ENCODE assay signal across 19 cellular contexts in genomic region chr4:102562995-102563394, GRCh38.
DNase-seq lines count a peak whose midpoint lies in the region; ATAC-seq, FAIRE-seq and TF ChIP-seq lines count a peak whose summit lies in the region.
"Had no signal": no experiment of that assay in that cellular context is flagged by ENCODE, and none has a peak within 500 bp of the region (broad histone marks: within the 10 kb centered on the region; RNA-seq: fewer than 3 reads in every experiment).

No MANE protein-coding gene starts in this region.

- WGBS in small intestine, 3 donors: 75 to 78% (median 76%) methylated on average over 1 of the region's 1 CpG

- no peaks in the 10 kb centered on the region for H3K27me3 ChIP-seq in CD4-positive, CD25-positive, alpha-beta regulatory T cell (ENCODE audit: control insufficient read depth, insufficient read depth, low read length)
- no peaks in the 10 kb centered on the region for H3K27me3 ChIP-seq in small intestine (ENCODE audit: control insufficient read depth in 2 of 2, insufficient read depth in 2 of 2, low read length in 2 of 2)
- H3K27me3 ChIP-seq: gastroesophageal sphincter had no signal

- ATAC-seq in CD4-positive, CD25-positive, alpha-beta regulatory T cell (ENCODE audit: low read depth in 2 of 2): no peak
- peak; percentile 13 for ATAC-seq in activated naive CD8-positive, alpha-beta T cell treated with anti-CD3 and anti-CD28 coated beads, Interleukin-2, amount 50 U/mL, for 24 hours
- ATAC-seq in natural killer cell: no peak
- ATAC-seq: gastroesophageal sphincter; lower lobe of right lung; naive thymus-derived CD8-positive, alpha-beta T cell had no signal

- H3K4me1 ChIP-seq in CD4-positive, CD25-positive, alpha-beta regulatory T cell (ENCODE audit: control insufficient read depth, insufficient read depth, low read length, poor library complexity, severe bottlenecking): peaks cover 10% of the 10 kb centered on the region
- peaks cover 0 to 10% of the 10 kb centered on the region in 2 donors for H3K4me1 ChIP-seq in small intestine (ENCODE audit: control insufficient read depth in 2 of 2, insufficient read depth in 1 of 2, low read depth in 1 of 2, low read length in 1 of 2)

- intact Hi-C loops in natural killer cell (cut with micrococcal nuclease): no loop called here

- H3K27ac ChIP-seq in CD4-positive, CD25-positive, alpha-beta regulatory T cell (ENCODE audit: insufficient read depth, low read length, poor library complexity, severe bottlenecking): no peak overlapping the region
- H3K27ac ChIP-seq in small intestine (ENCODE audit: low read depth in 1 of 2, low read length in 1 of 2): no peak overlapping the region
- H3K27ac ChIP-seq: gastroesophageal sphincter, lower lobe of right lung had no signal

- peaks cover 16% of the 10 kb centered on the region for H3K36me3 ChIP-seq in CD4-positive, CD25-positive, alpha-beta regulatory T cell (ENCODE audit: control insufficient read depth, insufficient read depth, low read length)
- peaks cover 2% of the 10 kb centered on the region in 2 donors for H3K36me3 ChIP-seq in small intestine (ENCODE audit: control insufficient read depth in 2 of 2, insufficient read depth in 2 of 2, low read length in 2 of 2)

- H3K4me3 Mint-ChIP-seq in CD4-positive, CD25-positive, alpha-beta regulatory T cell: peak overlapping the region in 1 of 4 donors; percentile 59
- peak overlapping the region; percentile 15 for H3K4me3 Mint-ChIP-seq in activated naive CD8-positive, alpha-beta T cell treated with anti-CD3 and anti-CD28 coated beads, Interleukin-2, amount 50 U/mL, for 24 hours
- H3K4me3 Mint-ChIP-seq in natural killer cell: no peak overlapping the region
- H3K4me3 Mint-ChIP-seq: H9; naive thymus-derived CD8-positive, alpha-beta T cell had no signal

- no peak for DNase-seq in CD4-positive, CD25-positive, alpha-beta regulatory T cell
- DNase-seq in HCEC 1CT: peak; percentile 16
- no peak for DNase-seq in activated naive CD8-positive, alpha-beta T cell treated with anti-CD3 and anti-CD28 coated beads, Interleukin-2, amount 50 U/mL, for 24 hours
- DNase-seq in natural killer cell: no peak
- DNase-seq in small intestine: no peak
- DNase-seq in hypothalamus (lab: John Stamatoyannopoulos, UW): no peak
- DNase-seq in NOMO-1 treated with dmso at 0.1 percent for 144 hours (lab: John Stamatoyannopoulos, UW; ENCODE audit: unreplicated experiment): no peak
- DNase-seq: activated CD8-positive, alpha-beta memory T cell treated with anti-CD3 and anti-CD28 coated beads for 24 hours; DMS79; H9; lower lobe of right lung; naive thymus-derived CD8-positive, alpha-beta T cell; NCI-H2029 treated with DMSO at 0.1 percent for 48 hours; NCI-H524 treated with DMSO at 0.1 percent for 48 hours; SK-N-SH; stimulated activated CD4-positive, alpha-beta T cell treated with anti-CD3 and anti-CD28 coated beads, Interleukin-12 subunit alpha, Interleukin-12 subunit beta, amount 100 ng/mL, for 4 hours; substantia nigra had no signal

- no peak overlapping the region for H3K4me3 ChIP-seq in CD4-positive, CD25-positive, alpha-beta regulatory T cell (ENCODE audit: low read depth, low read length)
- no peak overlapping the region for H3K4me3 ChIP-seq in small intestine (ENCODE audit: low read depth in 1 of 2, low read length in 2 of 2)
- H3K4me3 ChIP-seq: gastroesophageal sphincter, lower lobe of right lung had no signal

- H3K27ac Mint-ChIP-seq in CD4-positive, CD25-positive, alpha-beta regulatory T cell: peak overlapping the region in 2 of 3 donors; percentile 1 to 41
- H3K27ac Mint-ChIP-seq in activated naive CD8-positive, alpha-beta T cell treated with anti-CD3 and anti-CD28 coated beads, Interleukin-2, amount 50 U/mL, for 24 hours: peak overlapping the region; percentile 84
- H3K27ac Mint-ChIP-seq in natural killer cell: peak overlapping the region; percentile 84 to 88
- H3K27ac Mint-ChIP-seq: H9 had no signal

- peaks cover 39 to 62% (median 49%) of the 10 kb centered on the region in 4 donors for H3K4me1 Mint-ChIP-seq in CD4-positive, CD25-positive, alpha-beta regulatory T cell
- peaks cover 9% of the 10 kb centered on the region for H3K4me1 Mint-ChIP-seq in activated naive CD8-positive, alpha-beta T cell treated with anti-CD3 and anti-CD28 coated beads, Interleukin-2, amount 50 U/mL, for 24 hours
- peaks cover 64 to 65% of the 10 kb centered on the region in 2 donors for H3K4me1 Mint-ChIP-seq in natural killer cell

- peaks cover 14% of the 10 kb centered on the region for H3K36me3 Mint-ChIP-seq in CD4-positive, CD25-positive, alpha-beta regulatory T cell
- H3K36me3 Mint-ChIP-seq in activated naive CD8-positive, alpha-beta T cell treated with anti-CD3 and anti-CD28 coated beads, Interleukin-2, amount 50 U/mL, for 24 hours (ENCODE audit: low read depth): peaks cover 75% of the 10 kb centered on the region
- no peaks in the 10 kb centered on the region for H3K36me3 Mint-ChIP-seq in natural killer cell

- no peaks in the 10 kb centered on the region for H3K9me3 ChIP-seq in CD4-positive, CD25-positive, alpha-beta regulatory T cell (ENCODE audit: control insufficient read depth in 2 of 2, low read length in 2 of 2)
- no peaks in the 10 kb centered on the region for H3K9me3 ChIP-seq in small intestine (ENCODE audit: control insufficient read depth, low read depth)
- H3K9me3 ChIP-seq: gastroesophageal sphincter, lower lobe of right lung, SK-N-SH had no signal

- H3K9me3 Mint-ChIP-seq in CD4-positive, CD25-positive, alpha-beta regulatory T cell: peaks cover 0 to 1% (median 0%) of the 10 kb centered on the region in 7 donors
- no peaks in the 10 kb centered on the region for H3K9me3 Mint-ChIP-seq in activated naive CD8-positive, alpha-beta T cell treated with anti-CD3 and anti-CD28 coated beads, Interleukin-2, amount 50 U/mL, for 24 hours
- no peaks in the 10 kb centered on the region for H3K9me3 Mint-ChIP-seq in natural killer cell
- H3K9me3 Mint-ChIP-seq: H9; naive thymus-derived CD8-positive, alpha-beta T cell had no signal

- no peak for TF ChIP-seq CTCF in natural killer cell (IDR thresholded peaks at IDR 0.05)

- no peak for FAIRE-seq in small intestine (lab: Jason Lieb, UNC)
- FAIRE-seq: TTC549 had no signal

- no peaks in the 10 kb centered on the region for H3K27me3 Mint-ChIP-seq in CD4-positive, CD25-positive, alpha-beta regulatory T cell
- no peaks in the 10 kb centered on the region for H3K27me3 Mint-ChIP-seq in activated naive CD8-positive, alpha-beta T cell treated with anti-CD3 and anti-CD28 coated beads, Interleukin-2, amount 50 U/mL, for 24 hours
- H3K27me3 Mint-ChIP-seq in natural killer cell (ENCODE audit: low read depth in 2 of 2): no peaks in the 10 kb centered on the region
- H3K27me3 Mint-ChIP-seq: naive thymus-derived CD8-positive, alpha-beta T cell had no signal

Comparison
In these comparisons a context has a peak if more than half of its experiments do, and no peak if none do; other contexts are left out.
1. H3K27ac Mint-ChIP-seq: peak in every context shown above with its lines; median percentile 86 in natural killer cell; 84 in activated naive CD8-positive, alpha-beta T cell treated with anti-CD3 and anti-CD28 coated beads, Interleukin-2, amount 50 U/mL, for 24 hours; 21 in CD4-positive, CD25-positive, alpha-beta regulatory T cell.